19 cellular contexts compared by ENCODE assay signal in the genomic region with DNA sequence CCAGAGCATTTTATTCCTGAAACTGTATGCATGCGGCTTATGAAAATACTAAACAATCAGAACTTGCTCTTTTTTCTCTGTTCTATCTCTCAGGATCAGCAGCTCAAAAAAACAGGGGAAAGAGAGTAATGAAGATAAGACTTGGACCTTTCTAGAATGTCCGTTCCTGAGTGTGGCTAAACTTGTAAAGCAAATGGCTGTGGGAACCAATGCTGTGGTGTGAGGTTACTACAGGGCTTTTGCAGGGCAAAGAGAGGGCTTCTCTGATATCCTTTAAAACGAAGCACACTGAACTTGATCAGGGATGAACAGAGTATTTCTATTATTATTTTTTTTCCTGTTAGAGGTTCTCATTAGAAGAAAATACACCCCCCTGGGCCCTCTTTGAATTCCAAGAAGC.
"Had no signal": no experiment of that assay in that cellular context is flagged by ENCODE, and none has a peak within 500 bp of the region (broad histone marks: within the 10 kb centered on the region; RNA-seq: fewer than 3 reads in every experiment).

No MANE protein-coding gene starts in this region.

- H3K27me3 ChIP-seq: heart right ventricle, stomach, upper lobe of left lung had no signal

- H3K79me2 ChIP-seq: parathyroid adenoma had no signal

- H3K36me3 ChIP-seq: heart right ventricle, lower lobe of right lung, prostate gland, stomach, upper lobe of left lung had no signal

- ATAC-seq: esophagus mucosa; heart right ventricle; left lobe of liver; lower lobe of right lung; natural killer cell treated with Interleukin-12 subunit alpha and Interleukin-12 subunit beta and Interleukin-15 and Interleukin-18, amount 100 ng/mL, for 72 hours; sciatic nerve had no signal

- H3K4me1 ChIP-seq: lower lobe of right lung, parathyroid adenoma, prostate gland, upper lobe of left lung had no signal

- H3K27me3 Mint-ChIP-seq: memory B cell had no signal

- DNase-seq: effector memory CD4-positive, alpha-beta T cell; heart right ventricle; islet precursor cell; lower lobe of right lung; midbrain; retina; small intestine; stimulated activated CD4-positive, alpha-beta T cell treated with anti-CD3 and anti-CD28 coated beads, Interleukin-12 subunit alpha, Interleukin-12 subunit beta, amount 100 ng/mL, for 4 hours; stimulated activated naive CD4-positive, alpha-beta T cell; stomach; substantia nigra; upper lobe of left lung had no signal

- H3K27ac ChIP-seq: heart right ventricle, lower lobe of right lung, parathyroid adenoma, prostate gland, stomach, upper lobe of left lung had no signal

- H3K4me3 Mint-ChIP-seq: memory B cell; natural killer cell treated with Interleukin-12 subunit alpha and Interleukin-12 subunit beta and Interleukin-15 and Interleukin-18, amount 100 ng/mL, for 72 hours had no signal

- H3K4me3 ChIP-seq: heart right ventricle, lower lobe of right lung, prostate gland, stomach, upper lobe of left lung had no signal

- H3K9me3 ChIP-seq: heart right ventricle, lower lobe of right lung, prostate gland, stomach, upper lobe of left lung had no signal

- H2AFZ ChIP-seq: parathyroid adenoma had no signal

- H3K9ac ChIP-seq: parathyroid adenoma had no signal

- H3K4me1 Mint-ChIP-seq: memory B cell had no signal

- H3K27ac Mint-ChIP-seq: memory B cell; natural killer cell treated with Interleukin-12 subunit alpha and Interleukin-12 subunit beta and Interleukin-15 and Interleukin-18, amount 100 ng/mL, for 72 hours had no signal

- H3K9me3 Mint-ChIP-seq: memory B cell; natural killer cell treated with Interleukin-12 subunit alpha and Interleukin-12 subunit beta and Interleukin-15 and Interleukin-18, amount 100 ng/mL, for 72 hours had no signal

- H3K36me3 Mint-ChIP-seq: memory B cell; natural killer cell treated with Interleukin-12 subunit alpha and Interleukin-12 subunit beta and Interleukin-15 and Interleukin-18, amount 100 ng/mL, for 72 hours had no signal
